30 cellular contexts compared by ENCODE assay signal in the genomic region with DNA sequence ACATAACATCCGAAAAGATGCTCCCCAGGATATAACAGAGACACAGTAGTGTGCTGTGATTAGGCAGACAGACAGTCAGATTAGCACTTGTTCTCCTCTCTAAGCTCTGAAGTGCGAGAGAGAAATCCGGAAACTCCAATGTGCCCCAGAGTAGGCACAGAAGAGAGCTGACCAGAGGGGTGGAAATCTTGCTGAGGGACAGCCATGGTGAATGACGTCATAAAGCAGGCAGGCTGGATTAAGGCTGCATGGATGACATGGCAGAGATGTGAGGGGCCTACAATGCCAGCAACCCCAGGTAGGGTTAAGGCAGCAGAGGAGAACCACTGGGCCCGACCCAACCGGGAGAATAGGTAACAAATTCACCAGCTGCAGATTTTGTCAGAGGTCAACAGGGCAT. TPM values are rescaled to one million over a fixed set of nuclear protein-coding genes. Genes with fewer than 3 reads are reported as not detected.
"Had no signal": no experiment of that assay in that cellular context is flagged by ENCODE, and none has a peak within 500 bp of the region (broad histone marks: within the 10 kb centered on the region; RNA-seq: fewer than 3 reads in every experiment).

No MANE protein-coding gene starts in this region.

- H3K4me1 Mint-ChIP-seq: brain had no signal

- H3K9me3 Mint-ChIP-seq: activated T-helper 1 cell treated with anti-CD3 and anti-CD28 coated beads, Interleukin-12 subunit alpha, Interleukin-12 subunit beta, Interleukin-2, Interleukin-4 antibody, amounts not matched to agents 30 ng/mL and 10 ng/mL and 1 ng/mL, durations not matched to agents 14 hours and 24 hours and 36 hours had no signal

- H3K27ac Mint-ChIP-seq: activated CD4-positive, alpha-beta memory T cell treated with anti-CD3 and anti-CD28 coated beads for 36 hours; activated naive CD4-positive, alpha-beta T cell treated with anti-CD3 and anti-CD28 coated beads for 36 hours; activated naive CD8-positive, alpha-beta T cell; activated naive CD8-positive, alpha-beta T cell treated with anti-CD3 and anti-CD28 coated beads, Interleukin-2, amount 50 U/mL, for 24 hours; activated T-helper 1 cell treated with anti-CD3 and anti-CD28 coated beads, Interleukin-12 subunit alpha, Interleukin-12 subunit beta, Interleukin-2, Interleukin-4 antibody, amounts not matched to agents 30 ng/mL and 10 ng/mL and 1 ng/mL, durations not matched to agents 14 hours and 24 hours and 36 hours; brain had no signal

- H3K4me3 ChIP-seq: MG63 had no signal

- H3K4me3 Mint-ChIP-seq: activated CD4-positive, alpha-beta memory T cell treated with anti-CD3 and anti-CD28 coated beads for 36 hours; activated naive CD4-positive, alpha-beta T cell treated with anti-CD3 and anti-CD28 coated beads for 36 hours; activated naive CD8-positive, alpha-beta T cell; activated naive CD8-positive, alpha-beta T cell treated with anti-CD3 and anti-CD28 coated beads, Interleukin-2, amount 50 U/mL, for 24 hours; activated T-cell treated with anti-CD3 and anti-CD28 coated beads, Interleukin-2, amount 50 U/mL, for 4 hours; activated T-helper 1 cell treated with anti-CD3 and anti-CD28 coated beads, Interleukin-12 subunit alpha, Interleukin-12 subunit beta, Interleukin-2, Interleukin-4 antibody, amounts not matched to agents 30 ng/mL and 10 ng/mL and 1 ng/mL, durations not matched to agents 14 hours and 24 hours and 36 hours; brain had no signal

- H3K9me3 ChIP-seq: MG63 had no signal

- DNase-seq: activated CD4-positive, alpha-beta memory T cell treated with anti-CD3 and anti-CD28 coated beads for 36 hours; activated CD4-positive, alpha-beta T cell treated with anti-CD3 and anti-CD28 coated beads, Interleukin-2, amount 50 U/mL, for 1 hour; activated CD8-positive, alpha-beta memory T cell treated with anti-CD3 and anti-CD28 coated beads, Interleukin-2, amount 50 U/mL, for 4 hours; activated gamma-delta T cell treated with Interleukin-2 at 50 U/mL for 16 hours; activated naive CD4-positive, alpha-beta T cell treated with anti-CD3 and anti-CD28 coated beads for 36 hours; activated naive CD8-positive, alpha-beta T cell treated with anti-CD3 and anti-CD28 coated beads, Interleukin-2, amount 50 U/mL, for 24 hours; activated T-cell treated with anti-CD3 and anti-CD28 coated beads for 4 hours; activated T-cell treated with anti-CD3 and anti-CD28 coated beads, Interleukin-2, amount 50 U/mL, for 4 hours; anterior cingulate cortex; central memory CD4-positive, alpha-beta T cell; Kasumi-1; MG63; NCI-H1048; NCI-H1436 treated with DMSO at 0.1 percent for 48 hours; NCI-H1694 treated with DMSO at 0.1 percent for 48 hours; NCI-H2029; NCI-H510A; NCI-H526; NCI-H748 treated with DMSO at 0.1 percent for 48 hours; NK-92 treated with Interleukin-12 subunit alpha and Interleukin-12 subunit beta, amount 100 ng/mL, for 24 hours; OCI-M1; Right ventricle myocardium superior had no signal

- H3K27me3 Mint-ChIP-seq: brain had no signal

- FAIRE-seq: colon, TTC549 had no signal

- H3K27me3 ChIP-seq: MG63 had no signal

- H3K36me3 ChIP-seq: MG63 had no signal

- H3K36me3 Mint-ChIP-seq: activated CD4-positive, alpha-beta memory T cell treated with anti-CD3 and anti-CD28 coated beads for 36 hours; activated naive CD8-positive, alpha-beta T cell; brain had no signal

- ATAC-seq: activated naive CD8-positive, alpha-beta T cell treated with anti-CD3 and anti-CD28 coated beads, Interleukin-2, amount 50 U/mL, for 24 hours; activated T-cell treated with anti-CD3 and anti-CD28 coated beads, Interleukin-2, amount 50 U/mL, for 4 hours had no signal

RNA-seq across cellular contexts. Expression of gene MEPE, which starts 53.3 kb away (rescaled TPM):
- total RNA-seq: activated CD4-positive, alpha-beta memory T cell treated with anti-CD3 and anti-CD28 coated beads for 36 hours; activated naive CD4-positive, alpha-beta T cell treated with anti-CD3 and anti-CD28 coated beads for 36 hours; activated T-cell treated with anti-CD3 and anti-CD28 coated beads, Interleukin-2, amount 50 U/mL, for 4 hours; activated T-helper 1 cell treated with anti-CD3 and anti-CD28 coated beads, Interleukin-12 subunit alpha, Interleukin-12 subunit beta, Interleukin-2, Interleukin-4 antibody, amounts not matched to agents 30 ng/mL and 10 ng/mL and 1 ng/mL, durations not matched to agents 14 hours and 24 hours and 36 hours; cerebellum; Right ventricle myocardium superior; T-helper 1 cell treated with Interleukin-12 subunit alpha and Interleukin-12 subunit beta and Interleukin-4 antibody, amounts not matched to agents 30 ng/mL and 1 ng/mL, for 36 hours; T-helper 2 cell treated with Interferon-gamma antibody and Interleukin-4, amounts not matched to agents 100 ng/mL and 5 ng/mL, for 36 hours had no signal
